Comparison of ENCODE assay signal across 1 cellular context in the genomic region with DNA sequence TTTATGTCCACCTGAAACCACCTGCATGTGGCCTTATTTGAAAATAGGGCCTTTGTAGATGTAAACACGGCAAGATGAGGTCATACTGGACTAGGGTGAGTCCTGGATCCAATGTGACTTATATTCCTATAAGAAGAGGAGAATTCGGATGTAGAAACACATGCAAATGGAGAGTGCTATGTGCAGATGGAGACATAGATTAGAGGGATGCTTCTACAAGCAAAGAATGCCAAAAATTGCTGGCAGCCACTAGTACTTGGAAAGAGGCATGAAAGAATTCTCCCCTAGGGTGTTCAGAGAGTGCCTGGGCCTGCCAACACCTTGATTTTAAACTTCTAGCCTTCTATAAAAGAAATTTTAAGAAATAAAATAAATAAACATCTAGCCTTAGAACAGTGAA.
TF ChIP-seq lines count a peak whose summit lies in the region.

No MANE protein-coding gene starts in this region.

TF ChIP-seq in IMR-90, 13 proteins besides CTCF, POLR2A, EP300 and RAD21 (continued from another document):
- no peak for TF ChIP-seq MAFK (IDR thresholded peaks at IDR 0.05; ENCODE audit: low read depth, low read length)
- no peak for TF ChIP-seq BHLHE40 (IDR thresholded peaks at IDR 0.05; ENCODE audit: low read depth, low read length)
- TF ChIP-seq NFE2L2 (IDR thresholded peaks at IDR 0.05; ENCODE audit: low read depth, low read length) = no peak
- no peak for TF ChIP-seq CEBPB (IDR thresholded peaks at IDR 0.05; ENCODE audit: low read depth, low read length)
- TF ChIP-seq FOS (IDR thresholded peaks at IDR 0.05; ENCODE audit: low read depth, low read length) = no peak
- TF ChIP-seq RFX5 (IDR thresholded peaks at IDR 0.05; ENCODE audit: low read depth, low read length) = no peak
